In genomic region chr15:77064118-77064517, GRCh38 we compare ENCODE assay signal across 21 cellular contexts. TPM values are rescaled to one million over a fixed set of nuclear protein-coding genes. Genes with fewer than 3 reads are reported as not detected.
DNase-seq lines count a peak whose midpoint lies in the region; ATAC-seq and TF ChIP-seq lines count a peak whose summit lies in the region.
"Had no signal": no experiment of that assay in that cellular context is flagged by ENCODE, and none has a peak within 500 bp of the region (broad histone marks: within the 10 kb centered on the region; RNA-seq: fewer than 3 reads in every experiment).

No MANE protein-coding gene starts in this region.

- H2AFZ ChIP-seq in ACC112 (ENCODE audit: low read length, unreplicated experiment), result no peak overlapping the region
- H2AFZ ChIP-seq in hepatocyte, result no peak overlapping the region
- H2AFZ ChIP-seq: parathyroid adenoma had no signal

- H3K27ac ChIP-seq in ACC112 (ENCODE audit: low read depth, low read length) (peak overlapping the region; percentile 37), Peyer's patch (peak overlapping the region in 3 of 4 donors; percentile 4 to 53 (median 20)), hepatocyte (peak overlapping the region; percentile 97), neutrophil (peak overlapping the region; percentile 17)
- H3K27ac ChIP-seq: parathyroid adenoma, tibial artery had no signal

- no peak overlapping the region for H3K4me3 ChIP-seq in ACC112 (ENCODE audit: low read depth, low read length)
- H3K4me3 ChIP-seq in Peyer's patch, result no peak overlapping the region
- H3K4me3 ChIP-seq in hepatocyte, result no peak overlapping the region
- H3K4me3 ChIP-seq in neutrophil (ENCODE audit: low read depth in 1 of 2, low read length in 1 of 2), result no peak overlapping the region
- H3K4me3 ChIP-seq: mucosa of descending colon, spleen, tibial artery had no signal

- H3K9me2 ChIP-seq in hepatocyte (replicated peaks; ENCODE audit: insufficient read depth), result no peaks in the 10 kb centered on the region

- TF ChIP-seq CTCF in Peyer's patch (IDR thresholded peaks at IDR 0.05) (no peak), hepatocyte (IDR thresholded peaks at IDR 0.05; ENCODE audit: poor library complexity) (no peak), neutrophil (IDR thresholded peaks at IDR 0.05) (no peak)

- no peaks in the 10 kb centered on the region for H3K36me3 ChIP-seq in ACC112 (ENCODE audit: insufficient read depth, low read length)
- H3K36me3 ChIP-seq in Peyer's patch, result no peaks in the 10 kb centered on the region
- no peaks in the 10 kb centered on the region for H3K36me3 ChIP-seq in hepatocyte (replicated peaks; ENCODE audit: insufficient read depth, low read depth)
- no peaks in the 10 kb centered on the region for H3K36me3 ChIP-seq in neutrophil
- H3K36me3 ChIP-seq: spleen, tibial artery had no signal

- H3K27me3 ChIP-seq in ACC112 (ENCODE audit: insufficient read depth, low read length) (no peaks in the 10 kb centered on the region), Peyer's patch (no peaks in the 10 kb centered on the region), hepatocyte (no peaks in the 10 kb centered on the region), neutrophil (no peaks in the 10 kb centered on the region)
- H3K27me3 ChIP-seq: spleen, tibial artery had no signal

- 65% methylated on average over 2 of the region's 2 CpGs for WGBS in hepatocyte (ENCODE audit: low lambda C conversion rate, missing lambda C conversion rate)

- peaks cover 76% of the 10 kb centered on the region for H3K4me1 ChIP-seq in ACC112 (ENCODE audit: control insufficient read depth, insufficient read depth, low read length, unreplicated experiment)
- peaks cover 0 to 57% (median 21%) of the 10 kb centered on the region in 4 donors for H3K4me1 ChIP-seq in Peyer's patch
- H3K4me1 ChIP-seq in hepatocyte (ENCODE audit: insufficient read depth), result peaks cover 80% of the 10 kb centered on the region
- peaks cover 11 to 15% of the 10 kb centered on the region in 2 experiments for H3K4me1 ChIP-seq in neutrophil (ENCODE audit: control insufficient read depth in 1 of 2, insufficient read depth in 1 of 2, low read depth in 1 of 2, low read length in 1 of 2)

- DNase-seq in Peyer's patch, result no peak
- no peak for DNase-seq in hepatocyte (ENCODE audit: low spot score)
- no peak for DNase-seq in NCI-H2029 treated with DMSO at 0.1 percent for 48 hours (lab: John Stamatoyannopoulos, UW)
- DNase-seq in NCI-H1105 treated with DMSO at 0.1 percent for 48 hours (lab: John Stamatoyannopoulos, UW), result no peak
- DNase-seq in SK-N-DZ (ENCODE audit: low spot score), result no peak
- DNase-seq: activated CD8-positive, alpha-beta T cell treated with anti-CD3 and anti-CD28 coated beads for 36 hours; activated naive CD4-positive, alpha-beta T cell treated with anti-CD3 and anti-CD28 coated beads, Interleukin-2, amount 50 U/mL, for 16 hours; activated T-cell treated with anti-CD3 and anti-CD28 coated beads, Interleukin-2, amount 50 U/mL, for 24 hours; CD4-positive, alpha-beta memory T cell; DMS79; left cardiac atrium; MM.1S; mucosa of descending colon; NCI-H1930; spleen; T-helper 1 cell; tibial artery had no signal

- H3K79me2 ChIP-seq in ACC112 (ENCODE audit: control insufficient read depth, insufficient read depth, low read length, unreplicated experiment) (peaks cover 85% of the 10 kb centered on the region), hepatocyte (peaks cover 95% of the 10 kb centered on the region)

- H4K20me1 ChIP-seq in hepatocyte (ENCODE audit: insufficient read depth, poor library complexity, severe bottlenecking), result peaks cover 76% of the 10 kb centered on the region

- no peak for ATAC-seq in GM18502 (IDR thresholded peaks at IDR 0.05; ENCODE audit: poor library complexity, unreplicated experiment)

- peak overlapping the region; percentile 14 for H3K4me2 ChIP-seq in hepatocyte

- no peaks in the 10 kb centered on the region for H3K9me3 ChIP-seq in Peyer's patch
- H3K9me3 ChIP-seq in hepatocyte (ENCODE audit: low read depth), result no peaks in the 10 kb centered on the region
- no peaks in the 10 kb centered on the region for H3K9me3 ChIP-seq in neutrophil
- H3K9me3 ChIP-seq: mucosa of descending colon, spleen, tibial artery had no signal

- no peak for TF ChIP-seq POLR2A in Peyer's patch (IDR thresholded peaks at IDR 0.05)

RNA-seq across cellular contexts. Expression of gene TSPAN3, which starts 6.8 kb away (rescaled TPM):
- total RNA-seq in Peyer's patch (100 to 1,000 TPM in 3 of 4 donors, 10 to 100 TPM in 1; 92.4 to 778 (median 563) TPM), hepatocyte (514 and 616 TPM in 2 replicates)
- polyA plus RNA-seq in hepatocyte, result 497 and 540 TPM in 2 replicates
- 484 and 540 TPM in 2 replicates for polyA plus RNA-seq in SK-N-DZ (2014; cell fraction: cytosol; rRNA removed)
- 162 and 186 TPM in 2 replicates for polyA plus RNA-seq in SK-N-DZ (2014; cell fraction: nucleus; rRNA removed)

Comparison
In these comparisons a context has a peak if more than half of its experiments do, and no peak if none do; other contexts are left out.
1. H3K27ac ChIP-seq: peak in every context shown above with its lines; median percentile 97 in hepatocyte; 37 in ACC112; 20 in Peyer's patch; 17 in neutrophil.